Comparison of ENCODE assay signal across 11 cellular contexts in the genomic region with DNA sequence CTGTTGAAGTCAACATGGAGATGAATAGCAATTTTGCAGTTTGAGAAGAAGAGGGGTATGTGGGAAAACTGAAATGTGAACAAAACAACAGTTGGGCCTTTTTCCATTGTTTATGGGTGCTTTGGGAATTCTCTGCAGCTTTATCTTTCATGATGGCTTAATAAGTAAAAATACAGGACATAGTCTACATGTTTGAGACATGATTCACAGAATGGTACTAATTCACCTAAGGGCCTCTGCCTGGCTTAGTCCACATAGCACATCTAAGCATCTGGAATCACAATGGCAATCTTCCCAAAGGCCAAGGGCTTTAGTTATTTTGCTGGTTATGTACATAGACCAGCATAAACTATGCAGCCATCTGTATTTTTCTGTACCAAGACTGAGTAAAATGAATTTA.
DNase-seq lines count a peak whose midpoint lies in the region; TF ChIP-seq lines count a peak whose summit lies in the region.
"Had no signal": no experiment of that assay in that cellular context is flagged by ENCODE, and none has a peak within 500 bp of the region (broad histone marks: within the 10 kb centered on the region; RNA-seq: fewer than 3 reads in every experiment).

No MANE protein-coding gene starts in this region.

- H3K27me3 ChIP-seq in GM23248 (replicated peaks; ENCODE audit: insufficient read depth), result no peaks in the 10 kb centered on the region; the same call in 1 of the 2 replicates
- H3K27me3 ChIP-seq in SJSA1 (replicated peaks), result no peaks in the 10 kb centered on the region
- H3K27me3 ChIP-seq in smooth muscle cell (ENCODE audit: low read depth), result no peaks in the 10 kb centered on the region

- H3K4me3 ChIP-seq in GM23248 (no peak overlapping the region), SJSA1 (no peak overlapping the region), fibroblast of pulmonary artery (replicated peaks; ENCODE audit: low read depth, low read length) (no peak overlapping the region), smooth muscle cell (no peak overlapping the region), coronary artery (no peak overlapping the region)

- H3K4me1 ChIP-seq in GM23248 (ENCODE audit: insufficient read depth), result 0 out of 2 replicates have a peak, but pooled peaks cover 13% of the 10 kb centered on the region
- H3K4me1 ChIP-seq in SJSA1 (replicated peaks), result peaks cover 28% of the 10 kb centered on the region
- H3K4me1 ChIP-seq in smooth muscle cell (ENCODE audit: low read depth), result peaks cover 16% of the 10 kb centered on the region

- no peaks in the 10 kb centered on the region for H3K9me2 ChIP-seq in GM23248 (ENCODE audit: insufficient read depth)

- H3K9me3 ChIP-seq in GM23248 (ENCODE audit: low read depth), result no peaks in the 10 kb centered on the region
- H3K9me3 ChIP-seq in SJSA1 (replicated peaks), result no peaks in the 10 kb centered on the region
- H3K9me3 ChIP-seq in smooth muscle cell (replicated peaks; ENCODE audit: low read depth), result no peaks in the 10 kb centered on the region

- no peaks in the 10 kb centered on the region for H3K79me2 ChIP-seq in GM23248 (ENCODE audit: insufficient read depth)
- no peaks in the 10 kb centered on the region for H3K79me2 ChIP-seq in smooth muscle cell (ENCODE audit: low read depth)

- DNase-seq in GM23248, result peak; percentile 52
- peak; percentile 87 to 92 for DNase-seq in SJSA1 (ENCODE audit: low read depth in 1 of 2, low spot score in 2 of 2)
- DNase-seq in fibroblast of pulmonary artery (ENCODE audit: low read depth), result peak; percentile 71
- no peak for DNase-seq in smooth muscle cell (lab: John Stamatoyannopoulos, UW; ENCODE audit: unreplicated experiment)
- DNase-seq in NCI-H1436 treated with DMSO at 0.1 percent for 48 hours (lab: John Stamatoyannopoulos, UW), result no peak
- DNase-seq in Ammon's horn (ENCODE audit: low spot score), result no peak
- DNase-seq in coronary artery (ENCODE audit: low spot score), result no peak
- DNase-seq: activated CD4-positive, alpha-beta T cell treated with anti-CD3 and anti-CD28 coated beads, Interleukin-2, amount 50 U/mL, for 4 hours; activated effector memory CD4-positive, alpha-beta T cell treated with anti-CD3 and anti-CD28 coated beads, Interleukin-2, amount 50 U/mL, for 16 hours; MV-4-11; NCI-H446 treated with DMSO at 0.1 percent for 48 hours had no signal

- H3F3A ChIP-seq in GM23248 (ENCODE audit: insufficient read depth) (peaks cover 9% of the 10 kb centered on the region; the same call in 1 of the 2 replicates), smooth muscle cell (ENCODE audit: low read depth) (no peaks in the 10 kb centered on the region)

- no peak overlapping the region for H3K4me2 ChIP-seq in GM23248 (ENCODE audit: unreplicated experiment)
- H3K4me2 ChIP-seq in smooth muscle cell, result peak overlapping the region; percentile 18

- H3K36me3 ChIP-seq in GM23248 (ENCODE audit: low read depth), result no peaks in the 10 kb centered on the region
- H3K36me3 ChIP-seq in SJSA1, result no peaks in the 10 kb centered on the region
- H3K36me3 ChIP-seq in smooth muscle cell (ENCODE audit: low read depth), result no peaks in the 10 kb centered on the region

- H2AFZ ChIP-seq in GM23248 (no peak overlapping the region), smooth muscle cell (ENCODE audit: low read depth) (no peak overlapping the region)

- in situ Hi-C loops in GM23248 (cut with MboI), result no loop called here

- TF ChIP-seq CTCF in fibroblast of pulmonary artery (IDR thresholded peaks at IDR 0.05; ENCODE audit: low read length, missing control alignments) (no peak), smooth muscle cell (IDR thresholded peaks at IDR 0.05; ENCODE audit: borderline replicate concordance, insufficient read depth, poor library complexity, severe bottlenecking) (no peak), coronary artery (IDR thresholded peaks at IDR 0.05) (no peak)

- H4K20me1 ChIP-seq in GM23248 (ENCODE audit: insufficient read depth) (no peaks in the 10 kb centered on the region), smooth muscle cell (ENCODE audit: low read depth) (no peaks in the 10 kb centered on the region)

- no peak overlapping the region for H3K9ac ChIP-seq in GM23248
- H3K9ac ChIP-seq in smooth muscle cell (ENCODE audit: low read depth), result no peak overlapping the region

- H3K27ac ChIP-seq in GM23248 (no peak overlapping the region), SJSA1 (peak overlapping the region; percentile 84), smooth muscle cell (ENCODE audit: low read depth) (no peak overlapping the region), coronary artery (no peak overlapping the region)

Comparison
In these comparisons a context has a peak if more than half of its experiments do, and no peak if none do; other contexts are left out.
1. DNase-seq: peak in GM23248 (single experiment), SJSA1 (2 of 2) and fibroblast of pulmonary artery (single experiment); none in smooth muscle cell (single experiment), NCI-H1436 treated with DMSO at 0.1 percent for 48 hours (single experiment), Ammon's horn (single experiment) and coronary artery (single experiment).